In the genomic region with DNA sequence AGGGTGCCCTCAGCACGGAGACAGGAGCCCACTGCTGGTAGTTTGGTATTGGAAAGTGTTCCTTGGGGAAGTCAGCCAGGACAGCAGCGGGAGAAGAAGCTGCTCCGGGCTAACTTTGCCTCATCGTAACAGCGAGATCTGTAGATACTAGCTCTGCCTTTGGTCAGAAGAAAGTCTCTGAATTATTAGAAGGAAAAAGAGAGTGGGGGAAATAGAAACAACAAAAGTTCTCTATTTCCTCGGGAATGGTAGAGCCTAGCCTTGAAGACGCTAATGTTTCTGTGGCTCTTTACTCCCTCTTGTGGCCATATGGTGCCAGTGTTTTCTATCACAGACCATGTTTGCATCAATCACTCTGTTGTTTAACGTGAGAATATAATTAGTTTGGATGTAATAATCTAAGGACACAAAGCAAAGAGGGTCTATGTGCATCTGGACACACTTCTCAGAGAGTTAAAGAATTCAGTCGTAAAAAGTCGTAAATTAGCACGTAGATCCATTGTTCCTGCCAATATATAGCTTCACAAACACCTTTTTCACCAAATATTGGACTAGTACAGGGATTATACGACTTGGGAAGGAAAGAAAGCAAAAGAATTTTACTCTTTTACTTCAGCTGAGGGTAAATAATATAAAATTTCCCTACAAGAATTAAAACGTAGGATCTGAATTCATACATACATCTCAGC, we compare ENCODE assay signal across 8 cellular contexts. TPM values are rescaled to one million over a fixed set of nuclear protein-coding genes. Genes with fewer than 3 reads are reported as not detected.
DNase-seq lines count a peak whose midpoint lies in the region; ATAC-seq and TF ChIP-seq lines count a peak whose summit lies in the region.

No MANE protein-coding gene starts in this region.

- no peaks in the 10 kb centered on the region for H3K9me3 Mint-ChIP-seq in CD8-positive, alpha-beta T cell

- no peaks in the 10 kb centered on the region for H3K36me3 Mint-ChIP-seq in CD8-positive, alpha-beta T cell

- no peaks in the 10 kb centered on the region for H3K27me3 Mint-ChIP-seq in CD8-positive, alpha-beta T cell (ENCODE audit: low read depth)

- POLR2A ChIA-PET in CD8-positive, alpha-beta T cell (lab: Charles Lee) = interaction anchor here (0.6 to 2.2 kb wide), 14 partner anchors 10 to 424 kb away, joined by 3 to 14 read pairs (median 3); a partner anchor contains a TSS

- no peaks in the 10 kb centered on the region for H3K27me3 ChIP-seq in CD8-positive, alpha-beta T cell (ENCODE audit: insufficient read depth, low read length)
- no peaks in the 10 kb centered on the region for H3K27me3 ChIP-seq in endocrine pancreas (ENCODE audit: control insufficient read depth, insufficient read depth, low read length)

- CTCF ChIA-PET in CD8-positive, alpha-beta T cell (lab: Charles Lee) = interaction anchor here (0.6 to 10.3 kb wide), 90 partner anchors 10 to 430 kb away, joined by 3 to 118 read pairs (median 5); a partner anchor contains a TSS

- peak overlapping the region; percentile 86 for H3K4me3 Mint-ChIP-seq in CD8-positive, alpha-beta T cell

- intact Hi-C loops in CD8-positive, alpha-beta T cell (cut with DNase I, micrococcal nuclease) = loop anchor here (1.0 to 5.0 kb wide), 10 partner anchors 23 to 424 kb away; a partner anchor contains a TSS

- H3K9me3 ChIP-seq in CD8-positive, alpha-beta T cell (ENCODE audit: low read length) = no peaks in the 10 kb centered on the region
- no peaks in the 10 kb centered on the region for H3K9me3 ChIP-seq in endocrine pancreas (ENCODE audit: control insufficient read depth, low read length)

- peaks cover 16% of the 10 kb centered on the region for H3K4me1 Mint-ChIP-seq in CD8-positive, alpha-beta T cell (ENCODE audit: low read depth)

- H3K4me1 ChIP-seq in CD8-positive, alpha-beta T cell (ENCODE audit: insufficient read depth, low read length) = peaks cover 5% of the 10 kb centered on the region
- H3K4me1 ChIP-seq in endocrine pancreas (ENCODE audit: control insufficient read depth, insufficient read depth, low read length) = no peaks in the 10 kb centered on the region

- no peak overlapping the region for H3K27ac ChIP-seq in CD8-positive, alpha-beta T cell (ENCODE audit: low read depth, low read length)

- peak overlapping the region; percentile 79 for H3K9ac ChIP-seq in endocrine pancreas (ENCODE audit: control insufficient read depth, insufficient read depth, low read length)

- DNase-seq in CD8-positive, alpha-beta T cell = peak in 6 of 7 experiments; percentile 27 to 69 (median 48)
- DNase-seq in NCI-H526 (lab: John Stamatoyannopoulos, UW) (peak; percentile 57 to 72), lung microvascular endothelial cell (ENCODE audit: low read depth in 2 of 2) (peak; percentile 78 to 80)
- DNase-seq in activated CD4-positive, alpha-beta T cell treated with anti-CD3 and anti-CD28 coated beads, Interleukin-2, amount 50 U/mL, for 4 hours = peak; percentile 38 to 42
- DNase-seq in stimulated activated naive CD8-positive, alpha-beta T cell treated with anti-CD3 and anti-CD28 coated beads, Interleukin-15, Interleukin-2, amounts not matched to agents 100 U/mL and 50 U/mL, for 24 hours = peak; percentile 41

- ATAC-seq in CD8-positive, alpha-beta T cell = peak; percentile 88
- ATAC-seq in GM19328 (IDR thresholded peaks at IDR 0.05; ENCODE audit: unreplicated experiment) (peak; percentile 65), HG03460 (IDR thresholded peaks at IDR 0.05; ENCODE audit: unreplicated experiment) (peak; percentile 57)
- peak; percentile 85 for ATAC-seq in stimulated activated naive CD8-positive, alpha-beta T cell treated with anti-CD3 and anti-CD28 coated beads, Interleukin-15, Interleukin-2, amounts not matched to agents 100 U/mL and 50 U/mL, for 24 hours

- H3K36me3 ChIP-seq in CD8-positive, alpha-beta T cell (ENCODE audit: insufficient read depth, low read length) = no peaks in the 10 kb centered on the region
- no peaks in the 10 kb centered on the region for H3K36me3 ChIP-seq in endocrine pancreas (ENCODE audit: control insufficient read depth, insufficient read depth, low read length)

- H3K4me3 ChIP-seq in CD8-positive, alpha-beta T cell (ENCODE audit: low read depth, low read length) = peak overlapping the region; percentile 49
- H3K4me3 ChIP-seq in endocrine pancreas (ENCODE audit: control insufficient read depth, insufficient read depth, low read length) = peak overlapping the region; percentile 86

- peak; percentile 89 for TF ChIP-seq CTCF in CD8-positive, alpha-beta T cell (IDR thresholded peaks at IDR 0.05)

- H3K27ac Mint-ChIP-seq in CD8-positive, alpha-beta T cell = peak overlapping the region; percentile 74

RNA-seq across cellular contexts. Expression of a gene that starts 40.2 kb away (rescaled TPM):
- total RNA-seq in CD8-positive, alpha-beta T cell = 1 to 10 TPM; 7.4 to 8.6 TPM
- total RNA-seq in lung microvascular endothelial cell = 143 and 155 TPM in 2 replicates

RNA-seq across cellular contexts. Expression of a gene that starts 56.3 kb away (rescaled TPM):
- total RNA-seq in CD8-positive, alpha-beta T cell = 10 to 100 TPM; 62.3 to 63.0 TPM
- 5.4 and 8.3 TPM in 2 replicates for total RNA-seq in lung microvascular endothelial cell

Comparison
In these comparisons a context has a peak if more than half of its experiments do, and no peak if none do; other contexts are left out.
1. RNA of a gene that starts 40.2 kb away (total RNA-seq): 143 to 155 TPM in lung microvascular endothelial cell; 7.4 to 8.6 TPM in CD8-positive, alpha-beta T cell; every median in the first group is over 10 times any median in the second.
2. Peak in every context shown above with its lines, with median percentiles within 50 percentile points of each other: ATAC-seq and DNase-seq.